Comparison of ENCODE assay signal across 1 cellular context in the genomic region with DNA sequence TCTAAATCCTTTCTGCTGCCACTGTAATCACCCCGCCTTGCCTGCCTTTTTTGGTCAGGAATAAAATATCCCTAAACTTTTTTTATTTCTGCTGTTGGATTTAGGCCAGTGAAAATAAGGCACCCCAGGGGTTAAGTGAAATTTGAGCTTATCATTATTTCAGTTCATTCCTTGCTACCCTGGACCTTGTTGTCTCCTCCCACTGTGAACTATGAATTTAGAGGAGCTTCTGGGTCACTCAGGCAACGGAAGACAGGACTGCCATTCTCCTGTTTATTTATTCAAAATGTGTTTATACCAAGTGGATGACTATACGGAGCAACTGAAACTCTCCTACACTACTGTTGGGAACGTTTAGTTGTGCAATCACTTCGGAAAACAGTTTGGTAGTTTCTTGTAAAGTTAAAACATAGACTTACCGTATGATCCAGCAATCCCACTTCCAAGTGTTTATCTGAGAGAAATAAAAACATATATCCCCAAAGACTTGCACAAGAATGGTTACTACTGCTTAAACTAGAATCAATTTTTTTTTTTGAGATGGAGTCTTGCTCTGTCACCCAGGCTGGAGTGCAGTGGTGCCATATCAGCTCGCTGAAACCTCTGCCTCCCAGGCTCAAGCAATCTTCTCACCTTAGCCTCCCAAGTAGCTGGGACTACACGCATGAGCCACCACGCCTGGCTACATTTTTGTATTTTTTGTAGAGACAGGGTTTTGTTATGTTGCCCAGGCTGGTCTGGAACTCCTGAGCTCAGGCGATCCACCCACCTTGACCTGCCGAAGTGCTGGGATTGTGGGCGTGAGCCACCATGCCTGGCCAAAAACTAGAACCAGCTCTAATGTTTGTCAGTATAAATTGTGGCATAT.
A peak's percentile ranks its signal among the peaks of the same experiment; 100 is the strongest.
TF ChIP-seq lines count a peak whose summit lies in the region.

No MANE protein-coding gene starts in this region.

TF ChIP-seq in HepG2, 621 proteins besides CTCF, POLR2A, EP300 and RAD21 (continues in another document):
- TF ChIP-seq AGO2 (optimal IDR thresholded peaks at IDR 0.05; ENCODE audit: low read depth, low read length): no peak
- TF ChIP-seq ZMYM2 (CRISPR knock-in tag; IDR thresholded peaks at IDR 0.05): no peak
- no peak for TF ChIP-seq STAT5B (CRISPR knock-in tag; IDR thresholded peaks at IDR 0.05)
- TF ChIP-seq, protein P1, sequence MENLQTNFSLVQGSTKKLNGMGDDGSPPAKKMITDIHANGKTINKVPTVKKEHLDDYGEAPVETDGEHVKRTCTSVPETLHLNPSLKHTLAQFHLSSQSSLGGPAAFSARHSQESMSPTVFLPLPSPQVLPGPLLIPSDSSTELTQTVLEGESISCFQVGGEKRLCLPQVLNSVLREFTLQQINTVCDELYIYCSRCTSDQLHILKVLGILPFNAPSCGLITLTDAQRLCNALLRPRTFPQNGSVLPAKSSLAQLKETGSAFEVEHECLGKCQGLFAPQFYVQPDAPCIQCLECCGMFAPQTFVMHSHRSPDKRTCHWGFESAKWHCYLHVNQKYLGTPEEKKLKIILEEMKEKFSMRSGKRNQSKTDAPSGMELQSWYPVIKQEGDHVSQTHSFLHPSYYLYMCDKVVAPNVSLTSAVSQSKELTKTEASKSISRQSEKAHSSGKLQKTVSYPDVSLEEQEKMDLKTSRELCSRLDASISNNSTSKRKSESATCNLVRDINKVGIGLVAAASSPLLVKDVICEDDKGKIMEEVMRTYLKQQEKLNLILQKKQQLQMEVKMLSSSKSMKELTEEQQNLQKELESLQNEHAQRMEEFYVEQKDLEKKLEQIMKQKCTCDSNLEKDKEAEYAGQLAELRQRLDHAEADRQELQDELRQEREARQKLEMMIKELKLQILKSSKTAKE (CRISPR knock-in tag; IDR thresholded peaks at IDR 0.05; ENCODE audit: borderline replicate concordance): no peak
- TF ChIP-seq ZFP36L2 (CRISPR knock-in tag; IDR thresholded peaks at IDR 0.05): no peak
- TF ChIP-seq REPIN1 (CRISPR knock-in tag; IDR thresholded peaks at IDR 0.05; ENCODE audit: borderline replicate concordance, low read depth): 0 out of 2 replicates have a peak, but pooled peaks have one; percentile 15
- TF ChIP-seq, protein P2, sequence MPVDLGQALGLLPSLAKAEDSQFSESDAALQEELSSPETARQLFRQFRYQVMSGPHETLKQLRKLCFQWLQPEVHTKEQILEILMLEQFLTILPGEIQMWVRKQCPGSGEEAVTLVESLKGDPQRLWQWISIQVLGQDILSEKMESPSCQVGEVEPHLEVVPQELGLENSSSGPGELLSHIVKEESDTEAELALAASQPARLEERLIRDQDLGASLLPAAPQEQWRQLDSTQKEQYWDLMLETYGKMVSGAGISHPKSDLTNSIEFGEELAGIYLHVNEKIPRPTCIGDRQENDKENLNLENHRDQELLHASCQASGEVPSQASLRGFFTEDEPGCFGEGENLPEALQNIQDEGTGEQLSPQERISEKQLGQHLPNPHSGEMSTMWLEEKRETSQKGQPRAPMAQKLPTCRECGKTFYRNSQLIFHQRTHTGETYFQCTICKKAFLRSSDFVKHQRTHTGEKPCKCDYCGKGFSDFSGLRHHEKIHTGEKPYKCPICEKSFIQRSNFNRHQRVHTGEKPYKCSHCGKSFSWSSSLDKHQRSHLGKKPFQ (CRISPR knock-in tag; IDR thresholded peaks at IDR 0.05; ENCODE audit: insufficient replicate concordance): no peak
- no peak for TF ChIP-seq ZNF460 (CRISPR knock-in tag; IDR thresholded peaks at IDR 0.05; ENCODE audit: borderline replicate concordance)
- TF ChIP-seq, protein P3, sequence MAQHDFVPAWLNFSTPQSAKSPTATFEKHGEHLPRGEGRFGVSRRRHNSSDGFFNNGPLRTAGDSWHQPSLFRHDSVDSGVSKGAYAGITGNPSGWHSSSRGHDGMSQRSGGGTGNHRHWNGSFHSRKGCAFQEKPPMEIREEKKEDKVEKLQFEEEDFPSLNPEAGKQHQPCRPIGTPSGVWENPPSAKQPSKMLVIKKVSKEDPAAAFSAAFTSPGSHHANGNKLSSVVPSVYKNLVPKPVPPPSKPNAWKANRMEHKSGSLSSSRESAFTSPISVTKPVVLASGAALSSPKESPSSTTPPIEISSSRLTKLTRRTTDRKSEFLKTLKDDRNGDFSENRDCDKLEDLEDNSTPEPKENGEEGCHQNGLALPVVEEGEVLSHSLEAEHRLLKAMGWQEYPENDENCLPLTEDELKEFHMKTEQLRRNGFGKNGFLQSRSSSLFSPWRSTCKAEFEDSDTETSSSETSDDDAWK (CRISPR knock-in tag; IDR thresholded peaks at IDR 0.05): no peak
- TF ChIP-seq, protein P4, sequence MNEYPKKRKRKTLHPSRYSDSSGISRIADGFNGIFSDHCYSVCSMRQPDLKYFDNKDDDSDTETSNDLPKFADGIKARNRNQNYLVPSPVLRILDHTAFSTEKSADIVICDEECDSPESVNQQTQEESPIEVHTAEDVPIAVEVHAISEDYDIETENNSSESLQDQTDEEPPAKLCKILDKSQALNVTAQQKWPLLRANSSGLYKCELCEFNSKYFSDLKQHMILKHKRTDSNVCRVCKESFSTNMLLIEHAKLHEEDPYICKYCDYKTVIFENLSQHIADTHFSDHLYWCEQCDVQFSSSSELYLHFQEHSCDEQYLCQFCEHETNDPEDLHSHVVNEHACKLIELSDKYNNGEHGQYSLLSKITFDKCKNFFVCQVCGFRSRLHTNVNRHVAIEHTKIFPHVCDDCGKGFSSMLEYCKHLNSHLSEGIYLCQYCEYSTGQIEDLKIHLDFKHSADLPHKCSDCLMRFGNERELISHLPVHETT (CRISPR knock-in tag; conservative IDR thresholded peaks at IDR 0.05): no peak
- TF ChIP-seq, protein P5, sequence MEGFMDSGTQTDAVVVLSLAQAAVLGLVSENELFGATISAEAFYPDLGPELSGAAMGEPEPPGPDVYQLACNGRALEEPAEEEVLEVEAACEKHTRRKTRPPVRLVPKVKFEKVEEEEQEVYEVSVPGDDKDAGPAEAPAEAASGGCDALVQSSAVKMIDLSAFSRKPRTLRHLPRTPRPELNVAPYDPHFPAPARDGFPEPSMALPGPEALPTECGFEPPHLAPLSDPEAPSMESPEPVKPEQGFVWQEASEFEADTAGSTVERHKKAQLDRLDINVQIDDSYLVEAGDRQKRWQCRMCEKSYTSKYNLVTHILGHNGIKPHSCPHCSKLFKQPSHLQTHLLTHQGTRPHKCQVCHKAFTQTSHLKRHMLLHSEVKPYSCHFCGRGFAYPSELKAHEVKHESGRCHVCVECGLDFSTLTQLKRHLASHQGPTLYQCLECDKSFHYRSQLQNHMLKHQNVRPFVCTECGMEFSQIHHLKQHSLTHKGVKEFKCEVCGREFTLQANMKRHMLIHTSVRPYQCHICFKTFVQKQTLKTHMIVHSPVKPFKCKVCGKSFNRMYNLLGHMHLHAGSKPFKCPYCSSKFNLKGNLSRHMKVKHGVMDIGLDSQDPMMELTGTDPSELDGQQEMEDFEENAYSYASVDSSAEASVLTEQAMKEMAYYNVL (CRISPR knock-in tag; IDR thresholded peaks at IDR 0.05; ENCODE audit: borderline replicate concordance): no peak
- TF ChIP-seq ZNF468 (CRISPR knock-in tag; IDR thresholded peaks at IDR 0.05): no peak
- peak; percentile 37 for TF ChIP-seq TEAD3 (CRISPR knock-in tag; optimal IDR thresholded peaks at IDR 0.05; ENCODE audit: borderline replicate concordance)
- TF ChIP-seq ZBTB20 (CRISPR knock-in tag; IDR thresholded peaks at IDR 0.05; ENCODE audit: borderline replicate concordance, low read depth): no peak
- TF ChIP-seq HNRNPK (IDR thresholded peaks at IDR 0.05; ENCODE audit: low read depth, low read length, poor library complexity, severe bottlenecking): no peak
- TF ChIP-seq ZNF713 (CRISPR knock-in tag; IDR thresholded peaks at IDR 0.05): no peak
- no peak for TF ChIP-seq ATAD3A (CRISPR knock-in tag; IDR thresholded peaks at IDR 0.05)
- no peak for TF ChIP-seq DPF2 (CRISPR knock-in tag; IDR thresholded peaks at IDR 0.05; ENCODE audit: borderline replicate concordance, low read depth)
- no peak for TF ChIP-seq CREM (IDR thresholded peaks at IDR 0.05)
- no peak for TF ChIP-seq CREM (CRISPR knock-in tag; IDR thresholded peaks at IDR 0.05)
- no peak for TF ChIP-seq ZNF253 (CRISPR knock-in tag; IDR thresholded peaks at IDR 0.05; ENCODE audit: borderline replicate concordance)
- TF ChIP-seq SCMH1 (CRISPR knock-in tag; IDR thresholded peaks at IDR 0.05; ENCODE audit: borderline replicate concordance): no peak
- no peak for TF ChIP-seq NR3C1 (CRISPR knock-in tag; IDR thresholded peaks at IDR 0.05)
- no peak for TF ChIP-seq ZNF333 (CRISPR knock-in tag; IDR thresholded peaks at IDR 0.05; ENCODE audit: borderline replicate concordance)
- no peak for TF ChIP-seq ZNF589 (CRISPR knock-in tag; conservative IDR thresholded peaks at IDR 0.05)
- TF ChIP-seq SIX4 (CRISPR knock-in tag; IDR thresholded peaks at IDR 0.05): peak; percentile 98
- TF ChIP-seq ZNF251 (CRISPR knock-in tag; IDR thresholded peaks at IDR 0.05): no peak
- no peak for TF ChIP-seq ZNF883 (CRISPR knock-in tag; IDR thresholded peaks at IDR 0.05; ENCODE audit: not compliant biosample characterization)
- TF ChIP-seq ZNF605 (CRISPR knock-in tag; IDR thresholded peaks at IDR 0.05): no peak
- TF ChIP-seq, protein P6, sequence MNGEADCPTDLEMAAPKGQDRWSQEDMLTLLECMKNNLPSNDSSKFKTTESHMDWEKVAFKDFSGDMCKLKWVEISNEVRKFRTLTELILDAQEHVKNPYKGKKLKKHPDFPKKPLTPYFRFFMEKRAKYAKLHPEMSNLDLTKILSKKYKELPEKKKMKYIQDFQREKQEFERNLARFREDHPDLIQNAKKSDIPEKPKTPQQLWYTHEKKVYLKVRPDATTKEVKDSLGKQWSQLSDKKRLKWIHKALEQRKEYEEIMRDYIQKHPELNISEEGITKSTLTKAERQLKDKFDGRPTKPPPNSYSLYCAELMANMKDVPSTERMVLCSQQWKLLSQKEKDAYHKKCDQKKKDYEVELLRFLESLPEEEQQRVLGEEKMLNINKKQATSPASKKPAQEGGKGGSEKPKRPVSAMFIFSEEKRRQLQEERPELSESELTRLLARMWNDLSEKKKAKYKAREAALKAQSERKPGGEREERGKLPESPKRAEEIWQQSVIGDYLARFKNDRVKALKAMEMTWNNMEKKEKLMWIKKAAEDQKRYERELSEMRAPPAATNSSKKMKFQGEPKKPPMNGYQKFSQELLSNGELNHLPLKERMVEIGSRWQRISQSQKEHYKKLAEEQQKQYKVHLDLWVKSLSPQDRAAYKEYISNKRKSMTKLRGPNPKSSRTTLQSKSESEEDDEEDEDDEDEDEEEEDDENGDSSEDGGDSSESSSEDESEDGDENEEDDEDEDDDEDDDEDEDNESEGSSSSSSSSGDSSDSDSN (CRISPR knock-in tag; IDR thresholded peaks at IDR 0.05): no peak
- TF ChIP-seq, protein P7, sequence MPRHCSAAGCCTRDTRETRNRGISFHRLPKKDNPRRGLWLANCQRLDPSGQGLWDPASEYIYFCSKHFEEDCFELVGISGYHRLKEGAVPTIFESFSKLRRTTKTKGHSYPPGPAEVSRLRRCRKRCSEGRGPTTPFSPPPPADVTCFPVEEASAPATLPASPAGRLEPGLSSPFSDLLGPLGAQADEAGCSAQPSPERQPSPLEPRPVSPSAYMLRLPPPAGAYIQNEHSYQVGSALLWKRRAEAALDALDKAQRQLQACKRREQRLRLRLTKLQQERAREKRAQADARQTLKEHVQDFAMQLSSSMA (CRISPR knock-in tag; IDR thresholded peaks at IDR 0.05): no peak
- 0 out of 2 replicates have a peak, but pooled peaks have one; percentile 30 for TF ChIP-seq NCOR1 (IDR thresholded peaks at IDR 0.05; ENCODE audit: borderline replicate concordance, low read length)
- TF ChIP-seq, protein P8, sequence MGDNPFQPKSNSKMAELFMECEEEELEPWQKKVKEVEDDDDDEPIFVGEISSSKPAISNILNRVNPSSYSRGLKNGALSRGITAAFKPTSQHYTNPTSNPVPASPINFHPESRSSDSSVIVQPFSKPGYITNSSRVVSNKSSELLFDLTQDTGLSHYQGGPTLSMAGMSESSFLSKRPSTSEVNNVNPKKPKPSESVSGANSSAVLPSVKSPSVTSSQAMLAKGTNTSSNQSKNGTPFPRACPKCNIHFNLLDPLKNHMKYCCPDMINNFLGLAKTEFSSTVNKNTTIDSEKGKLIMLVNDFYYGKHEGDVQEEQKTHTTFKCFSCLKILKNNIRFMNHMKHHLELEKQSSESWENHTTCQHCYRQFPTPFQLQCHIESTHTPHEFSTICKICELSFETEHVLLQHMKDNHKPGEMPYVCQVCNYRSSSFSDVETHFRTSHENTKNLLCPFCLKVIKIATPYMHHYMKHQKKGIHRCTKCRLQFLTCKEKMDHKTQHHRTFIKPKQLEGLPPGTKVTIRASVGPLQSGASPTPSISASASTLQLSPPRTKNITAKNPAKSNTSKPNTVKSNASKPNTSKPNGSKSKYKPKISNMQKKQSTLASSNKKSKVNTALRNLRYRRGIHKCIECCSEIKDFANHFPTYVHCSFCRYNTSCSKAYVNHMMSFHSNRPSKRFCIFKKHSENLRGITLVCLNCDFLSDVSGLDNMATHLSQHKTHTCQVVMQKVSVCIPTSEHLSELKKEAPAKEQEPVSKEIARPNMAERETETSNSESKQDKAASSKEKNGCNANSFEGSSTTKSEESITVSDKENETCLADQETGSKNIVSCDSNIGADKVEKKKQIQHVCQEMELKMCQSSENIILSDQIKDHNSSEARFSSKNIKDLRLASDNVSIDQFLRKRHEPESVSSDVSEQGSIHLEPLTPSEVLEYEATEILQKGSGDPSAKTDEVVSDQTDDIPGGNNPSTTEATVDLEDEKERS (CRISPR knock-in tag; IDR thresholded peaks at IDR 0.05): no peak
- no peak for TF ChIP-seq JUND (CRISPR knock-in tag; IDR thresholded peaks at IDR 0.05)
- no peak for TF ChIP-seq ZNF761 (CRISPR knock-in tag; conservative IDR thresholded peaks at IDR 0.05)
- no peak for TF ChIP-seq KLF16 (CRISPR knock-in tag; IDR thresholded peaks at IDR 0.05)
- TF ChIP-seq KDM4B (CRISPR knock-in tag; IDR thresholded peaks at IDR 0.05): no peak
- no peak for TF ChIP-seq NKX3-1 (CRISPR knock-in tag; IDR thresholded peaks at IDR 0.05)
- TF ChIP-seq BHLHE40 (IDR thresholded peaks at IDR 0.05; ENCODE audit: low read length): no peak
- TF ChIP-seq, protein P9, sequence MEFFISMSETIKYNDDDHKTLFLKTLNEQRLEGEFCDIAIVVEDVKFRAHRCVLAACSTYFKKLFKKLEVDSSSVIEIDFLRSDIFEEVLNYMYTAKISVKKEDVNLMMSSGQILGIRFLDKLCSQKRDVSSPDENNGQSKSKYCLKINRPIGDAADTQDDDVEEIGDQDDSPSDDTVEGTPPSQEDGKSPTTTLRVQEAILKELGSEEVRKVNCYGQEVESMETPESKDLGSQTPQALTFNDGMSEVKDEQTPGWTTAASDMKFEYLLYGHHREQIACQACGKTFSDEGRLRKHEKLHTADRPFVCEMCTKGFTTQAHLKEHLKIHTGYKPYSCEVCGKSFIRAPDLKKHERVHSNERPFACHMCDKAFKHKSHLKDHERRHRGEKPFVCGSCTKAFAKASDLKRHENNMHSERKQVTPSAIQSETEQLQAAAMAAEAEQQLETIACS (CRISPR knock-in tag; IDR thresholded peaks at IDR 0.05): no peak
- TF ChIP-seq MBNL3 (CRISPR knock-in tag; conservative IDR thresholded peaks at IDR 0.05): no peak
- TF ChIP-seq, protein P10, sequence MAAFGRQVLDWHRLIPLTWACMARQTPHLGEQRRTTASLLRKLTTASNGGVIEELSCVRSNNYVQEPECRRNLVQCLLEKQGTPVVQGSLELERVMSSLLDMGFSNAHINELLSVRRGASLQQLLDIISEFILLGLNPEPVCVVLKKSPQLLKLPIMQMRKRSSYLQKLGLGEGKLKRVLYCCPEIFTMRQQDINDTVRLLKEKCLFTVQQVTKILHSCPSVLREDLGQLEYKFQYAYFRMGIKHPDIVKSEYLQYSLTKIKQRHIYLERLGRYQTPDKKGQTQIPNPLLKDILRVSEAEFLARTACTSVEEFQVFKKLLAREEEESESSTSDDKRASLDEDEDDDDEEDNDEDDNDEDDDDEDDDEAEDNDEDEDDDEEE (CRISPR knock-in tag; IDR thresholded peaks at IDR 0.05): no peak
- no peak for TF ChIP-seq ZNF343 (CRISPR knock-in tag; IDR thresholded peaks at IDR 0.05)
- TF ChIP-seq, protein P11, sequence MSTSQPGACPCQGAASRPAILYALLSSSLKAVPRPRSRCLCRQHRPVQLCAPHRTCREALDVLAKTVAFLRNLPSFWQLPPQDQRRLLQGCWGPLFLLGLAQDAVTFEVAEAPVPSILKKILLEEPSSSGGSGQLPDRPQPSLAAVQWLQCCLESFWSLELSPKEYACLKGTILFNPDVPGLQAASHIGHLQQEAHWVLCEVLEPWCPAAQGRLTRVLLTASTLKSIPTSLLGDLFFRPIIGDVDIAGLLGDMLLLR (CRISPR knock-in tag; IDR thresholded peaks at IDR 0.05): no peak
